In genomic region chr2:225763711-225764110, GRCh38 we compare ENCODE assay signal across 24 cellular contexts.
"Had no signal": no experiment of that assay in that cellular context is flagged by ENCODE, and none has a peak within 500 bp of the region (broad histone marks: within the 10 kb centered on the region; RNA-seq: fewer than 3 reads in every experiment).

No MANE protein-coding gene starts in this region.

- H3K27ac Mint-ChIP-seq: natural killer cell, progenitor cell of endocrine pancreas had no signal

- H3K36me3 ChIP-seq: gastrocnemius medialis, lower lobe of right lung, right lobe of liver, stomach, thyroid gland, vagina had no signal

- H3K9me3 ChIP-seq: gastrocnemius medialis, lower lobe of right lung, right lobe of liver, stomach, thyroid gland, vagina had no signal

- H3K27me3 ChIP-seq: dorsolateral prefrontal cortex, gastrocnemius medialis, right lobe of liver, stomach, thyroid gland, vagina had no signal

- H3K27ac ChIP-seq: dorsolateral prefrontal cortex, gastrocnemius medialis, lower lobe of right lung, parathyroid adenoma, right lobe of liver, stomach, thyroid gland, vagina had no signal

- H3K27me3 Mint-ChIP-seq: progenitor cell of endocrine pancreas had no signal

- H3K9me3 Mint-ChIP-seq: neural crest cell had no signal

- H3K4me1 ChIP-seq: gastrocnemius medialis, lower lobe of right lung, parathyroid adenoma, right lobe of liver, thyroid gland, vagina had no signal

- H3K4me3 ChIP-seq: dorsolateral prefrontal cortex, gastrocnemius medialis, lower lobe of right lung, right lobe of liver, smooth muscle cell, stomach, thyroid gland, vagina had no signal

- ATAC-seq: left cardiac atrium, left ventricle myocardium superior, lower lobe of right lung, natural killer cell, right lobe of liver had no signal

- H3K36me3 Mint-ChIP-seq: natural killer cell had no signal

- H3K4me1 Mint-ChIP-seq: natural killer cell, neural crest cell had no signal

- H3K4me3 Mint-ChIP-seq: natural killer cell, neural crest cell had no signal

- DNase-seq: dorsolateral prefrontal cortex; effector CD4-positive, alpha-beta T cell; foreskin fibroblast; gastrocnemius medialis; head of caudate nucleus; hippocampal formation; left cardiac atrium; left ventricle myocardium superior; lower lobe of right lung; natural killer cell; right lobe of liver; stimulated activated CD4-positive, alpha-beta T cell treated with anti-CD3 and anti-CD28 coated beads, Interleukin-12 subunit alpha, Interleukin-12 subunit beta, amount 100 ng/mL, for 4 hours; stimulated activated CD4-positive, alpha-beta T cell treated with anti-CD3 and anti-CD28 coated beads, Interleukin-1b, Interleukin-23, amount 100 ng/mL, for 48 hours; stimulated activated CD4-positive, alpha-beta T cell treated with anti-CD3 and anti-CD28 coated beads, Interleukin-4, amount 100 ng/mL, for 1 hour; stimulated activated CD8-positive, alpha-beta memory T cell treated with anti-CD3 and anti-CD28 coated beads, Interleukin-4, amount 100 ng/mL, for 48 hours; stimulated activated naive CD4-positive, alpha-beta T cell treated with Interleukin-2 at 50 U/mL for 16 hours; stomach; thyroid gland; trophoblast cell had no signal
